ENCODE assay signal across 29 cellular contexts in the genomic region with DNA sequence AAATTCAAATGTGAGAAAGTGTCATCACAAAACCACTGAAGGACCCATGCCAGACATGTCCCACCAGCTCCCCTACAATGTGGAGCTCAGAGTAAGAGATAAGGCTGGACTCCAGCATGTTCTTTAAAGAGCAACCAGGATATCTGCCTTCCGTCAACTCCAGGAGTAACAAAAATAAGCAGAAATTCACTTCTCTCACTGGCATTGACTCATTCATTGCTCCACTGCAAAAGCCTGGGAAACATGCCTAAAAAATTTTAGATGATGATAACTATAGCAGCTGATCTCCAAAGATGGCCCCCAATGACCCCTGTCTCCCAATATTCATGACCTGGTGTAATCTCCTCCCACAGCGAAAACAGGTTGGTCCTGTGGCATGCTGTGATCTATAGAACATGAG.
"Had no signal": no experiment of that assay in that cellular context is flagged by ENCODE, and none has a peak within 500 bp of the region (broad histone marks: within the 10 kb centered on the region; RNA-seq: fewer than 3 reads in every experiment).

No MANE protein-coding gene starts in this region.

- H3K36me3 ChIP-seq: breast epithelium, cardiac muscle cell, colonic mucosa had no signal

- H3K27me3 ChIP-seq: body of pancreas, breast epithelium, cardiac muscle cell, colonic mucosa, dorsolateral prefrontal cortex had no signal

- H3K4me1 ChIP-seq: breast epithelium, colonic mucosa had no signal

- H3K9me3 ChIP-seq: body of pancreas, breast epithelium, colonic mucosa had no signal

- H3K27ac ChIP-seq: body of pancreas, breast epithelium, cardiac muscle cell, colonic mucosa had no signal

- DNase-seq: activated CD4-positive, alpha-beta memory T cell treated with anti-CD3 and anti-CD28 coated beads, Interleukin-2, amount 10 ng/mL, durations not matched to agents 7 days and 5 days; activated CD4-positive, alpha-beta T cell treated with anti-CD3 and anti-CD28 coated beads for 1 hour; activated CD4-positive, alpha-beta T cell treated with anti-CD3 and anti-CD28 coated beads for 4 hours; activated CD4-positive, alpha-beta T cell treated with anti-CD3 and anti-CD28 coated beads, Interleukin-2, amount 10 ng/mL, durations not matched to agents 7 days and 5 days; activated CD4-positive, alpha-beta T cell treated with anti-CD3 and anti-CD28 coated beads, Interleukin-2, amount 50 U/mL, for 4 hours; activated CD4-positive, CD25-positive, alpha-beta regulatory T cell; activated CD8-positive, alpha-beta memory T cell treated with anti-CD3 and anti-CD28 coated beads, Interleukin-2, amount 50 U/mL, for 48 hours; activated gamma-delta T cell; activated naive CD4-positive, alpha-beta T cell; activated naive CD4-positive, alpha-beta T cell treated with anti-CD3 and anti-CD28 coated beads, Interleukin-2, amount 10 ng/mL, durations not matched to agents 7 days and 5 days; activated naive CD8-positive, alpha-beta T cell treated with anti-CD3 and anti-CD28 coated beads, Interleukin-2, amount 10 ng/mL, durations not matched to agents 7 days and 5 days; activated T-cell treated with anti-CD3 and anti-CD28 coated beads for 4 hours; activated T-cell treated with anti-CD3 and anti-CD28 coated beads, Interleukin-2, amount 50 U/mL, for 24 hours; activated T-cell treated with anti-CD3 and anti-CD28 coated beads, Interleukin-2, amount 50 U/mL, for 72 hours; amygdala; aorta; body of pancreas; central memory CD4-positive, alpha-beta T cell; cerebellar nuclear complex; colonic mucosa; dorsolateral prefrontal cortex; effector memory CD4-positive, alpha-beta T cell; endodermal cell; head of caudate nucleus; T-helper 2 cell had no signal

- H3K4me3 ChIP-seq: body of pancreas, breast epithelium, cardiac muscle cell, colonic mucosa, dorsolateral prefrontal cortex had no signal

- ATAC-seq: activated naive CD4-positive, alpha-beta T cell treated with anti-CD3 and anti-CD28 coated beads, Interleukin-2, amount 50 U/mL, for 72 hours; activated T-cell treated with anti-CD3 and anti-CD28 coated beads, Interleukin-2, amount 50 U/mL, for 72 hours; body of pancreas; esophagus mucosa had no signal
